ENCODE assay signal across 8 cellular contexts in genomic region chr13:52617070-52618060, GRCh38. TPM values are rescaled to one million over a fixed set of nuclear protein-coding genes. Genes with fewer than 3 reads are reported as not detected.
DNase-seq lines count a peak whose midpoint lies in the region; ATAC-seq and TF ChIP-seq lines count a peak whose summit lies in the region.

No MANE protein-coding gene starts in this region.

- intact Hi-C loops in HCT116 (cut with micrococcal nuclease), result loop anchor here (1.0 kb wide), 1 partner anchor 35 kb away; the partner anchor contains the start of gene SUGT1

- no peaks in the 10 kb centered on the region for H3K9me2 ChIP-seq in HCT116 (ENCODE audit: insufficient read depth)
- H3K9me2 ChIP-seq in MM.1S (replicated peaks; ENCODE audit: insufficient read depth, low read length), result no peaks in the 10 kb centered on the region

- DNase-seq in GF-D8 (lab: John Stamatoyannopoulos, UW) (peak; percentile 87), HCT116 (ENCODE audit: low read depth, low spot score) (peak; percentile 78), MM.1S (peak; percentile 80), SHP77 treated with DMSO at 0.1 percent for 48 hours (lab: John Stamatoyannopoulos, UW) (peak; percentile 75), activated gamma-delta T cell treated with Interleukin-2 at 50 U/mL for 16 hours (peak; percentile 82), foreskin melanocyte (peak; percentile 69)

- H3K4me1 ChIP-seq in HCT116 (ENCODE audit: control insufficient read depth in 1 of 2, insufficient read depth in 2 of 2, low read length in 2 of 2), result peaks cover 14 to 23% of the 10 kb centered on the region in 2 experiments
- no peaks in the 10 kb centered on the region for H3K4me1 ChIP-seq in MM.1S (ENCODE audit: low read length)
- peaks cover 15 to 18% of the 10 kb centered on the region in 2 experiments for H3K4me1 ChIP-seq in neutrophil (ENCODE audit: control insufficient read depth in 1 of 2, insufficient read depth in 1 of 2, low read depth in 1 of 2, low read length in 1 of 2)
- H3K4me1 ChIP-seq in subcutaneous abdominal adipose tissue (ENCODE audit: control insufficient read depth in 5 of 5, insufficient read depth in 5 of 5, low read length in 5 of 5), result peaks cover 3 to 22% (median 12%) of the 10 kb centered on the region in 5 donors

- H3K9ac ChIP-seq in HCT116 (ENCODE audit: low read length), result peak overlapping the region; percentile 74
- peak overlapping the region; percentile 68; the same call in 1 of the 2 replicates for H3K9ac ChIP-seq in MM.1S (ENCODE audit: low read length)
- peak overlapping the region; percentile 38 to 85 (median 74) for H3K9ac ChIP-seq in subcutaneous abdominal adipose tissue (ENCODE audit: low read length in 5 of 5)

- H3K4me2 ChIP-seq in HCT116 (ENCODE audit: low read length), result peak overlapping the region; percentile 91
- H3K4me2 ChIP-seq in MM.1S (ENCODE audit: low read depth, low read length), result peak overlapping the region; percentile 41; the same call in 1 of the 2 replicates

- BruUV-seq in HCT116 (replicated peaks; lab: Mats Ljungman, UMichigan), result TSS peak; percentile 74

- H3F3A ChIP-seq in MM.1S (ENCODE audit: insufficient read depth, low read length), result 0 out of 2 replicates have a peak, but pooled peaks cover 4% of the 10 kb centered on the region

- TF ChIP-seq CTCF in HCT116 (IDR thresholded peaks at IDR 0.05 in 2 of 3, conservative IDR thresholded peaks at IDR 0.05 in 1 of 3; ENCODE audit: borderline replicate concordance in 1 of 3, insufficient read depth in 1 of 3, low read depth in 2 of 3, low read length in 2 of 3), result no peak
- TF ChIP-seq CTCF in MM.1S (IDR thresholded peaks at IDR 0.05; ENCODE audit: low read length), result no peak
- no peak for TF ChIP-seq CTCF in neutrophil (IDR thresholded peaks at IDR 0.05)

- RAD21 ChIA-PET in HCT116 (lab: Charles Lee; ENCODE audit: low non-redundant PET in 1 of 2, low total read pairs in 2 of 2, uncharacterized antibody in 2 of 2, unreplicated experiment in 2 of 2), result interaction anchor here in 1 of 2 experiments (1.2 kb wide), 1 partner anchor 35 kb away, joined by 4 read pairs; the partner anchor contains the start of gene SUGT1

- H2AFZ ChIP-seq in HCT116 (ENCODE audit: low read depth, low read length, poor library complexity, severe bottlenecking) (no peak overlapping the region), MM.1S (ENCODE audit: low read length) (peak overlapping the region; percentile 70)

- H3K36me3 ChIP-seq in HCT116 (ENCODE audit: control insufficient read depth in 1 of 2, insufficient read depth in 2 of 2, low read length in 2 of 2) (no peaks in the 10 kb centered on the region), MM.1S (replicated peaks; ENCODE audit: insufficient read depth, low read length) (no peaks in the 10 kb centered on the region), neutrophil (no peaks in the 10 kb centered on the region), subcutaneous abdominal adipose tissue (ENCODE audit: control insufficient read depth in 5 of 5, insufficient read depth in 5 of 5, low read length in 5 of 5) (no peaks in the 10 kb centered on the region)

- H3K27ac ChIP-seq in HCT116 (ENCODE audit: low read depth, low read length) (peak overlapping the region; percentile 74), MM.1S (ENCODE audit: low read length) (peak overlapping the region; percentile 30; the same call in 1 of the 2 replicates), neutrophil (no peak overlapping the region), subcutaneous abdominal adipose tissue (ENCODE audit: low read depth, low read length) (peak overlapping the region; percentile 41)

- no peaks in the 10 kb centered on the region for H3K9me3 ChIP-seq in HCT116 (ENCODE audit: control insufficient read depth in 1 of 2, insufficient read depth in 1 of 2, low read depth in 1 of 2, low read length in 2 of 2)
- no peaks in the 10 kb centered on the region for H3K9me3 ChIP-seq in MM.1S (replicated peaks; ENCODE audit: insufficient read depth, low read length)
- no peaks in the 10 kb centered on the region for H3K9me3 ChIP-seq in neutrophil
- no peaks in the 10 kb centered on the region for H3K9me3 ChIP-seq in subcutaneous abdominal adipose tissue (ENCODE audit: control insufficient read depth in 5 of 5, low read length in 5 of 5)

- ATAC-seq in HCT116, result peak; percentile 96

- CTCF ChIA-PET in HCT116 (lab: Charles Lee), result interaction anchor here (1.0 to 2.7 kb wide), 5 partner anchors 35 to 351 kb away, joined by 3 to 9 read pairs (median 5); partner anchors contain the start of genes SUGT1 and VPS36

- no peak for TF ChIP-seq POLR2A in HCT116 (IDR thresholded peaks at IDR 0.05; ENCODE audit: borderline replicate concordance, extremely low read depth, insufficient read depth, insufficient read length)

- H3K4me3 ChIP-seq in HCT116 (replicated peaks in 1 of 2; ENCODE audit: low read depth in 1 of 2, low read length in 2 of 2) (peak overlapping the region; percentile 68 to 84), MM.1S (ENCODE audit: low read length) (peak overlapping the region; percentile 83), neutrophil (ENCODE audit: low read depth in 1 of 2, low read length in 1 of 2) (peak overlapping the region; percentile 56 to 70), subcutaneous abdominal adipose tissue (ENCODE audit: low read depth in 1 of 5, low read length in 5 of 5) (peak overlapping the region; percentile 86 to 99 (median 96))

- H3K79me2 ChIP-seq in HCT116 (ENCODE audit: insufficient read depth, low read length) (peaks cover 26% of the 10 kb centered on the region), MM.1S (ENCODE audit: low read length) (peaks cover 15% of the 10 kb centered on the region)

- H3K27me3 ChIP-seq in HCT116 (ENCODE audit: insufficient read depth, low read length) (no peaks in the 10 kb centered on the region), MM.1S (replicated peaks; ENCODE audit: insufficient read depth, low read length) (no peaks in the 10 kb centered on the region), neutrophil (peaks cover 4% of the 10 kb centered on the region), subcutaneous abdominal adipose tissue (ENCODE audit: control insufficient read depth in 5 of 5, insufficient read depth in 4 of 5, low read length in 5 of 5) (no peaks in the 10 kb centered on the region)

- POLR2A ChIA-PET in HCT116 (lab: Charles Lee), result interaction anchor here (1.0 to 3.2 kb wide), 4 partner anchors 9 to 192 kb away, joined by 3 to 32 read pairs (median 4); partner anchors contain the start of gene SUGT1

- TF ChIP-seq RAD21 in HCT116 (IDR thresholded peaks at IDR 0.05; ENCODE audit: low read depth), result 0 out of 2 replicates have a peak, but pooled peaks have one; percentile 5

- H4K20me1 ChIP-seq in HCT116 (ENCODE audit: insufficient read depth) (no peaks in the 10 kb centered on the region), MM.1S (ENCODE audit: insufficient read depth, low read length) (no peaks in the 10 kb centered on the region)

TF ChIP-seq in HCT116, 20 proteins besides CTCF, POLR2A, EP300 and RAD21 (continues in another document):
- TF ChIP-seq EZH2phosphoT487 (IDR thresholded peaks at IDR 0.05; ENCODE audit: borderline replicate concordance) (no peak), SIN3A (IDR thresholded peaks at IDR 0.05; ENCODE audit: low read depth) (peak; percentile 81), ZNF274 (IDR thresholded peaks at IDR 0.05; ENCODE audit: low read depth, low read length) (no peak), FOSL1 (IDR thresholded peaks at IDR 0.05; ENCODE audit: low read depth) (no peak), SP1 (IDR thresholded peaks at IDR 0.05; ENCODE audit: low read depth) (peak; percentile 75), EGR1 (IDR thresholded peaks at IDR 0.05; ENCODE audit: low read depth) (peak; percentile 46; the same call in 1 of the 2 replicates)
- TF ChIP-seq, protein P1, sequence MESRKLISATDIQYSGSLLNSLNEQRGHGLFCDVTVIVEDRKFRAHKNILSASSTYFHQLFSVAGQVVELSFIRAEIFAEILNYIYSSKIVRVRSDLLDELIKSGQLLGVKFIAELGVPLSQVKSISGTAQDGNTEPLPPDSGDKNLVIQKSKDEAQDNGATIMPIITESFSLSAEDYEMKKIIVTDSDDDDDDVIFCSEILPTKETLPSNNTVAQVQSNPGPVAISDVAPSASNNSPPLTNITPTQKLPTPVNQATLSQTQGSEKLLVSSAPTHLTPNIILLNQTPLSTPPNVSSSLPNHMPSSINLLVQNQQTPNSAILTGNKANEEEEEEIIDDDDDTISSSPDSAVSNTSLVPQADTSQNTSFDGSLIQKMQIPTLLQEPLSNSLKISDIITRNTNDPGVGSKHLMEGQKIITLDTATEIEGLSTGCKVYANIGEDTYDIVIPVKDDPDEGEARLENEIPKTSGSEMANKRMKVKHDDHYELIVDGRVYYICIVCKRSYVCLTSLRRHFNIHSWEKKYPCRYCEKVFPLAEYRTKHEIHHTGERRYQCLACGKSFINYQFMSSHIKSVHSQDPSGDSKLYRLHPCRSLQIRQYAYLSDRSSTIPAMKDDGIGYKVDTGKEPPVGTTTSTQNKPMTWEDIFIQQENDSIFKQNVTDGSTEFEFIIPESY (IDR thresholded peaks at IDR 0.05; ENCODE audit: extremely low read depth, insufficient replicate concordance, low read length), result peak; percentile 62
- TF ChIP-seq, protein P2, sequence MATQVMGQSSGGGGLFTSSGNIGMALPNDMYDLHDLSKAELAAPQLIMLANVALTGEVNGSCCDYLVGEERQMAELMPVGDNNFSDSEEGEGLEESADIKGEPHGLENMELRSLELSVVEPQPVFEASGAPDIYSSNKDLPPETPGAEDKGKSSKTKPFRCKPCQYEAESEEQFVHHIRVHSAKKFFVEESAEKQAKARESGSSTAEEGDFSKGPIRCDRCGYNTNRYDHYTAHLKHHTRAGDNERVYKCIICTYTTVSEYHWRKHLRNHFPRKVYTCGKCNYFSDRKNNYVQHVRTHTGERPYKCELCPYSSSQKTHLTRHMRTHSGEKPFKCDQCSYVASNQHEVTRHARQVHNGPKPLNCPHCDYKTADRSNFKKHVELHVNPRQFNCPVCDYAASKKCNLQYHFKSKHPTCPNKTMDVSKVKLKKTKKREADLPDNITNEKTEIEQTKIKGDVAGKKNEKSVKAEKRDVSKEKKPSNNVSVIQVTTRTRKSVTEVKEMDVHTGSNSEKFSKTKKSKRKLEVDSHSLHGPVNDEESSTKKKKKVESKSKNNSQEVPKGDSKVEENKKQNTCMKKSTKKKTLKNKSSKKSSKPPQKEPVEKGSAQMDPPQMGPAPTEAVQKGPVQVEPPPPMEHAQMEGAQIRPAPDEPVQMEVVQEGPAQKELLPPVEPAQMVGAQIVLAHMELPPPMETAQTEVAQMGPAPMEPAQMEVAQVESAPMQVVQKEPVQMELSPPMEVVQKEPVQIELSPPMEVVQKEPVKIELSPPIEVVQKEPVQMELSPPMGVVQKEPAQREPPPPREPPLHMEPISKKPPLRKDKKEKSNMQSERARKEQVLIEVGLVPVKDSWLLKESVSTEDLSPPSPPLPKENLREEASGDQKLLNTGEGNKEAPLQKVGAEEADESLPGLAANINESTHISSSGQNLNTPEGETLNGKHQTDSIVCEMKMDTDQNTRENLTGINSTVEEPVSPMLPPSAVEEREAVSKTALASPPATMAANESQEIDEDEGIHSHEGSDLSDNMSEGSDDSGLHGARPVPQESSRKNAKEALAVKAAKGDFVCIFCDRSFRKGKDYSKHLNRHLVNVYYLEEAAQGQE (IDR thresholded peaks at IDR 0.05; ENCODE audit: low read depth), result no peak

RNA-seq across cellular contexts. Expression of gene HNRNPA1L2, which starts 24.9 kb away (rescaled TPM):
- total RNA-seq in HCT116 (2021; ENCODE audit: unreplicated experiment), result 6.2 TPM
- polyA plus RNA-seq in HCT116 (2012), result 6.9 and 10.4 TPM in 2 replicates

RNA-seq across cellular contexts. Expression of gene SUGT1, which starts 35.3 kb away (rescaled TPM):
- total RNA-seq in HCT116 (2021; ENCODE audit: unreplicated experiment), result 75.6 TPM
- 31.8 and 41.0 TPM in 2 replicates for polyA plus RNA-seq in HCT116 (2012)
